9 cellular contexts compared by ENCODE assay signal in the genomic region with DNA sequence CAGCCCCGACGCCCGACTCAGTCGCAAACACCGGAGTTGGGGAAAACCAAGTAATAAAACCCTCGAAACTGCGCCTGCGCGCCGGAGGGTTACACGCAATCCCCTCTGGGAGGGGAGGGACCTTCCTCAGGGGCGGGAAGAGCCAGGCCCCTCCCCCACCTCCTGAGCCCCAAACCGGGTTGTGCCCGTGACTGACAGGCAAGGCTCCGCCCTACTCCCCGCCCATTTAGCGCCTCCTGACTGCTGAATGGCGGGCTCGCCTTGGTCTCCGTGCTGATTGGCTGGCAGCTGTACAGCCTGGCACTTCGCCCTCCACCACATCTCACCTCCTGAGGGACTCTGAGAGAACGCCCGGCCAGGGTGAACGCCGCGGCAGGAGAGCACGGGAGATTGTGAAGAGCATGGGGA. TPM values are rescaled to one million over a fixed set of nuclear protein-coding genes. Genes with fewer than 3 reads are reported as not detected.
DNase-seq lines count a peak whose midpoint lies in the region; ATAC-seq and TF ChIP-seq lines count a peak whose summit lies in the region.
"Had no signal": no experiment of that assay in that cellular context is flagged by ENCODE, and none has a peak within 500 bp of the region (broad histone marks: within the 10 kb centered on the region; RNA-seq: fewer than 3 reads in every experiment).

A gene (plus strand): TSS at position 332 of the 408 bp plus-strand sequence. CDS start 1,425 bp downstream, outside the sequence.

- BruUV-seq in PC-9 (replicated peaks; lab: Mats Ljungman, UMichigan) = no TSS peak

- no peaks in the 10 kb centered on the region for H3K4me1 ChIP-seq in PC-9 (replicated peaks; ENCODE audit: insufficient read depth)
- no peaks in the 10 kb centered on the region for H3K4me1 ChIP-seq in heart left ventricle
- no peaks in the 10 kb centered on the region for H3K4me1 ChIP-seq in smooth muscle cell (ENCODE audit: low read depth)

- H3K4me3 ChIP-seq in PC-9 (no peak within 1 kb of the TSS), heart left ventricle (peak within 1 kb of the TSS in 9 of 12 donors; percentile 4 to 57 (median 19)), smooth muscle cell (no peak within 1 kb of the TSS)

- intact Hi-C loops in PC-9 (cut with micrococcal nuclease; ENCODE audit: unreplicated experiment) (loop anchor here (10.0 kb wide), 1 partner anchor 302 kb away; no protein-coding TSS in a partner anchor), heart left ventricle (cut with DNase I) (loop anchor here in 1 of 10 donors (10.0 kb wide), 1 partner anchor 152 kb away; no protein-coding TSS in a partner anchor)

- no peak within 1 kb of the TSS for H3K27ac ChIP-seq in PC-9
- peak within 1 kb of the TSS in 2 of 12 donors; percentile 5 to 42 for H3K27ac ChIP-seq in heart left ventricle
- no peak within 1 kb of the TSS for H3K27ac ChIP-seq in smooth muscle cell (ENCODE audit: low read depth)
- H3K27ac ChIP-seq: HL-60 had no signal

- peaks cover 24 to 34% of the 10 kb centered on the region in 2 donors for H3K9me3 Mint-ChIP-seq in activated naive CD4-positive, alpha-beta T cell treated with anti-CD3 and anti-CD28 coated beads, Interleukin-2, amount 50 U/mL, for 72 hours

- peak within 1 kb of the TSS; percentile 31; the same call in 1 of the 2 replicates for H3K4me2 ChIP-seq in PC-9
- H3K4me2 ChIP-seq in smooth muscle cell = peak within 1 kb of the TSS; percentile 25

- peak; percentile 78 for DNase-seq in HK-2 (ENCODE audit: unreplicated experiment)
- DNase-seq in PC-9 = peak in 1 of 2 experiments; percentile 11
- peak; percentile 49 to 79 (median 68) for DNase-seq in heart left ventricle
- DNase-seq in smooth muscle cell (lab: John Stamatoyannopoulos, UW; ENCODE audit: unreplicated experiment) = no peak
- no peak for DNase-seq in epidermal melanocyte (ENCODE audit: insufficient read length, low spot score)
- no peak for DNase-seq in stimulated activated naive CD4-positive, alpha-beta T cell treated with Interleukin-2 at 50 U/mL for 16 hours (lab: John Stamatoyannopoulos, UW)
- no peak for DNase-seq in activated naive CD4-positive, alpha-beta T cell treated with anti-CD3 and anti-CD28 coated beads, Interleukin-2, amount 50 U/mL, for 72 hours (ENCODE audit: low spot score in 2 of 2)

- H2AFZ ChIP-seq in PC-9 (no peak within 1 kb of the TSS; the same call in 1 of the 2 replicates), smooth muscle cell (ENCODE audit: low read depth) (no peak within 1 kb of the TSS)

- peak; percentile 95 to 97 (median 96) for ATAC-seq in heart left ventricle
- ATAC-seq in activated naive CD4-positive, alpha-beta T cell treated with anti-CD3 and anti-CD28 coated beads, Interleukin-2, amount 50 U/mL, for 72 hours = no peak

- H3K9me2 ChIP-seq in PC-9 (ENCODE audit: insufficient read depth) = no peaks in the 10 kb centered on the region

- H3K79me2 ChIP-seq in PC-9 (ENCODE audit: low read depth) (no peaks in the 10 kb centered on the region), smooth muscle cell (ENCODE audit: low read depth) (no peaks in the 10 kb centered on the region)

- H3K36me3 Mint-ChIP-seq in activated naive CD4-positive, alpha-beta T cell treated with anti-CD3 and anti-CD28 coated beads, Interleukin-2, amount 50 U/mL, for 72 hours = peaks cover 7 to 22% of the 10 kb centered on the region in 2 donors

- no peaks in the 10 kb centered on the region for H3K9me3 ChIP-seq in PC-9 (ENCODE audit: insufficient read depth, low read depth)
- H3K9me3 ChIP-seq in heart left ventricle = peaks cover 0 to 3% (median 0%) of the 10 kb centered on the region in 12 donors
- H3K9me3 ChIP-seq in smooth muscle cell (replicated peaks; ENCODE audit: low read depth) = no peaks in the 10 kb centered on the region

- H3F3A ChIP-seq in PC-9 (ENCODE audit: insufficient read depth, low read depth) (no peaks in the 10 kb centered on the region), smooth muscle cell (ENCODE audit: low read depth) (no peaks in the 10 kb centered on the region)

- H3K27me3 ChIP-seq in PC-9 (ENCODE audit: insufficient read depth, low read depth) (no peaks in the 10 kb centered on the region), heart left ventricle (no peaks in the 10 kb centered on the region), smooth muscle cell (ENCODE audit: low read depth) (no peaks in the 10 kb centered on the region)

- 46 to 91% (median 75%) methylated on average over 24 to 27 of the region's 27 CpGs for WGBS in heart left ventricle, 4 donors
- WGBS in smooth muscle cell (ENCODE audit: low lambda C conversion rate) = 95% methylated on average over 25 of the region's 27 CpGs

- H4K20me1 ChIP-seq in PC-9 (ENCODE audit: insufficient read depth) (no peaks in the 10 kb centered on the region), smooth muscle cell (ENCODE audit: low read depth) (no peaks in the 10 kb centered on the region)

- no peak within 1 kb of the TSS for H3K9ac ChIP-seq in smooth muscle cell (ENCODE audit: low read depth)

- CTCF ChIA-PET in PC-9 (lab: Charles Lee) = no interaction called here

- no peak for TF ChIP-seq POLR2A in heart left ventricle (IDR thresholded peaks at IDR 0.05)

- no peaks in the 10 kb centered on the region for H3K36me3 ChIP-seq in PC-9 (ENCODE audit: low read depth)
- no peaks in the 10 kb centered on the region for H3K36me3 ChIP-seq in heart left ventricle
- no peaks in the 10 kb centered on the region for H3K36me3 ChIP-seq in smooth muscle cell (ENCODE audit: low read depth)

- TF ChIP-seq CTCF in PC-9 (conservative IDR thresholded peaks at IDR 0.05) (no peak), heart left ventricle (IDR thresholded peaks at IDR 0.05) (no peak), smooth muscle cell (IDR thresholded peaks at IDR 0.05; ENCODE audit: borderline replicate concordance, insufficient read depth, poor library complexity, severe bottlenecking) (no peak)

- H3K27ac Mint-ChIP-seq in activated naive CD4-positive, alpha-beta T cell treated with anti-CD3 and anti-CD28 coated beads, Interleukin-2, amount 50 U/mL, for 72 hours = peak within 1 kb of the TSS in 1 of 2 donors; percentile 3

- POLR2A ChIA-PET in PC-9 (lab: Charles Lee; ENCODE audit: unreplicated experiment) = no interaction called here

RNA-seq across cellular contexts. Expression of the gene that starts here (rescaled TPM):
- not detected in 2 replicates for total RNA-seq in PC-9 (2021)
- not detected for total RNA-seq in heart left ventricle
- polyA plus RNA-seq in heart left ventricle = not detected
- total RNA-seq in smooth muscle cell = not detected in 2 replicates
- not detected in 2 replicates for polyA plus RNA-seq in smooth muscle cell
- total RNA-seq in activated naive CD4-positive, alpha-beta T cell treated with anti-CD3 and anti-CD28 coated beads, Interleukin-2, amount 50 U/mL, for 72 hours = not detected
- total RNA-seq: pulmonary artery endothelial cell had no signal

Comparison
In these comparisons a context has a peak if more than half of its experiments do, and no peak if none do; other contexts are left out.
1. Peak in DNase-seq, ATAC-seq and H3K4me3 ChIP-seq in heart left ventricle; RNA of the gene not detected or under 1 TPM.